Comparison of ENCODE assay signal across 15 cellular contexts in the genomic region with DNA sequence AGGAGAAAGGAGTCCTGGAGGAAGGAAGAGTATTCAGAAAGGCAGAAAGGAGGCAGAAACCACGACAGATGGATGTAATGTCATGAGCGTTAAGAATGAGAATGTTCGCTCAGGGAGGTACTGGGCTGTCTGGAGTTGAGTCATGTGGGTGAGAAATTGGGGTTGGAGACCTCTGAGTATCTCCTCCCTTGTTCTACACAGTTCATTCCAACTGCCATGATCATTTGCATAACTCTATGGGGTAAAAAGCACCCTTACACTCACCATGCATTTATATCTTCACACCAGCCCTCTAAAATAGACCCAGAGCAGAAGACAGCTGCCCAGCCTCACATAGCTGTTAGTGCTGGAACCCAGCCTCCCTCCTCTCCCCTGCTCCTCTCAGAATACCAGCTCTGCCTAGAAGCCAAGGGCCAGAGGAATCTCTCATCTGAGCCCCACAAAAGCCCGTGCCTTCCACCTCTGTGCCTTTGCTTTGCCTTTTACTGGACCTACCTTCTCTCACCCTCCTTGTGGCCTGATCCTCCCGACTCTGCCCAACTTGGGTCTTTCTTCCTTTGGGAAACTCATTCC.
A peak's percentile ranks its signal among the peaks of the same experiment; 100 is the strongest.
DNase-seq lines count a peak whose midpoint lies in the region; ATAC-seq, FAIRE-seq and TF ChIP-seq lines count a peak whose summit lies in the region.
"Had no signal": no experiment of that assay in that cellular context is flagged by ENCODE, and none has a peak within 500 bp of the region (broad histone marks: within the 10 kb centered on the region; RNA-seq: fewer than 3 reads in every experiment).

No MANE protein-coding gene starts in this region.

- DNase-seq in GM12865 (ENCODE audit: low read depth) = peak; percentile 16
- DNase-seq in stimulated activated CD4-positive, alpha-beta T cell treated with anti-CD3 and anti-CD28 coated beads, Interleukin-4, amount 100 ng/mL, for 24 hours = no peak
- no peak for DNase-seq in RCC 7860 (ENCODE audit: low spot score)
- DNase-seq in HPDE6-E6E7 (ENCODE audit: extremely low spot score) = no peak
- DNase-seq: activated CD4-positive, alpha-beta T cell treated with anti-CD3 and anti-CD28 coated beads, Interleukin-2, amount 50 U/mL, for 1 hour; body of pancreas; Caco-2; NCI-H774; T-helper 9 cell; uterus had no signal

- peak; percentile 84 for ATAC-seq in GM18909 (IDR thresholded peaks at IDR 0.05; ENCODE audit: poor library complexity, unreplicated experiment)
- ATAC-seq in HG02852 (IDR thresholded peaks at IDR 0.05; ENCODE audit: unreplicated experiment) = peak; percentile 61
- peak; percentile 54 for ATAC-seq in HG03520 (IDR thresholded peaks at IDR 0.05; ENCODE audit: unreplicated experiment)
- no peak for ATAC-seq in GM21737 (IDR thresholded peaks at IDR 0.05; ENCODE audit: unreplicated experiment)
- ATAC-seq: body of pancreas, Right ventricle myocardium inferior had no signal

- no peak for FAIRE-seq in RCC 7860 (lab: Jason Lieb, UNC)

- no peak for TF ChIP-seq CTCF in GM12865 (IDR thresholded peaks at IDR 0.05; ENCODE audit: insufficient read depth, low read depth, low read length, missing control alignments)

- no peak overlapping the region for H3K4me3 ChIP-seq in GM12865 (ENCODE audit: low read depth, low read length)
- H3K4me3 ChIP-seq: body of pancreas, uterus had no signal
